ENCODE assay signal across 6 cellular contexts in the genomic region with DNA sequence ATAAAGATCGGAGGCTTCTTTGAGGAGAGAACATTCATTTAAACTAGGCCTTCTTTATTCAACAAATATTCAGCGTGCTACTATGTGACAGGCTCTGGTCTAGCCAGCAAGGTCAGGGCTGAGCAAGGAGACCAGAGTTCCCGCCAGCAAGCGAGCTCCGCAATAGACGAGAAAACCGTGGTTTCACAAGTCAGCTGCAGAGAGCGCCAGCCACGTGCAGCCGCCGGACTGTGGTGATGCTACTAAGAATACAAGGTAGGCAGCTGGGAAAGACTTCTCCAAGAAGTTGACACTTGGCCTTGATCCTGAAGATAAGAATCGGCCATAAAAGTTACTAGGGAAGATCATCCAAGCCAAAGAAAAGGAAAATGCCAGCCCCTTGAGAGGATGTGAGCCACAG.
"Had no signal": no experiment of that assay in that cellular context is flagged by ENCODE, and none has a peak within 500 bp of the region (broad histone marks: within the 10 kb centered on the region; RNA-seq: fewer than 3 reads in every experiment).

No MANE protein-coding gene starts in this region.

- ATAC-seq: HepG2, K562 had no signal

- DNase-seq: IMR-90, KBM-7, KG1 had no signal

- H3K27ac ChIP-seq: HL-60 had no signal

- H3K4me3 ChIP-seq: K562 had no signal
